Comparison of ENCODE assay signal across 27 cellular contexts in the genomic region with DNA sequence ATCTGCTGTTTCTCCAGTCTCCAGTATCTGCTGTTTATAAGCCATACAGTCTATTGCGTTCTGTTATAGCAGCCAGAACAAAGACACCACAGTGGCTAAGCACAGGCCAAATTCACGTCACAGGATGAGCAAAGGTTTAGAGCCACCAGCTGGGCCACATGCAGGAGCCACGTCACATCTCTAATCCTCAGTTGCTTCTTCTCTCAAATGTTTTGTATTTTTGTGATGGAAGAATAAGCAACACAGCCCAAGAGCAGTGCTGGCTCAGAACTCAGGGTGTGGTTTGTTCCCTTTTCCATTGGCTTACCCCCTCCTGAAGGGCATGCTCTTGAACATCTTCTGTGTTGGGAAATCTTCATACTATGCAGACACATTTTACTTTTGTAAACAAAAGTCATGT.
"Had no signal": no experiment of that assay in that cellular context is flagged by ENCODE, and none has a peak within 500 bp of the region (broad histone marks: within the 10 kb centered on the region; RNA-seq: fewer than 3 reads in every experiment).

No MANE protein-coding gene starts in this region.

- H3K27ac ChIP-seq: body of pancreas, left ventricle myocardium inferior, pancreas, psoas muscle, right atrium auricular region, tibial artery had no signal

- H3K9me3 Mint-ChIP-seq: activated B cell treated with CpG ODN at 0.5 μM for 24 hours; activated naive CD4-positive, alpha-beta T cell treated with anti-CD3 and anti-CD28 coated beads for 36 hours; effector memory CD8-positive, alpha-beta T cell; nephron progenitor cell; stimulated activated naive CD8-positive, alpha-beta T cell treated with anti-CD3 and anti-CD28 coated beads, Interleukin-15, Interleukin-2, amounts not matched to agents 100 ng/mL and 50 ng/mL, for 24 hours; T-helper 1 cell treated with Interleukin-12 subunit alpha and Interleukin-12 subunit beta and Interleukin-4 antibody, amounts not matched to agents 30 μg/mL and 1 μg/mL, for 36 hours had no signal

- DNase-seq: activated B cell treated with CpG ODN at 0.5 μM for 24 hours; activated CD4-positive, alpha-beta T cell treated with anti-CD3 and anti-CD28 coated beads for 36 hours; activated CD4-positive, alpha-beta T cell treated with anti-CD3 and anti-CD28 coated beads, Interleukin-2, amount 50 U/mL, for 4 hours; activated CD8-positive, alpha-beta memory T cell treated with anti-CD3 and anti-CD28 coated beads for 24 hours; activated CD8-positive, alpha-beta memory T cell treated with anti-CD3 and anti-CD28 coated beads, Interleukin-2, amount 50 U/mL, for 48 hours; activated effector memory CD4-positive, alpha-beta T cell treated with Interleukin-2 at 50 U/mL for 16 hours; activated naive CD4-positive, alpha-beta T cell treated with anti-CD3 and anti-CD28 coated beads for 36 hours; activated T-cell treated with anti-CD3 and anti-CD28 coated beads, Interleukin-2, amount 50 U/mL, for 48 hours; body of pancreas; caudate nucleus; effector memory CD8-positive, alpha-beta T cell; foreskin melanocyte; glutamatergic neuron; hippocampal formation; kidney glomerular epithelial cell; left ventricle myocardium inferior; nephron progenitor cell; pancreas; psoas muscle; stimulated activated CD4-positive, alpha-beta T cell treated with anti-CD3 and anti-CD28 coated beads, Interleukin-12 subunit alpha, Interleukin-12 subunit beta, amount 100 ng/mL, for 4 hours; substantia nigra; T1000 had no signal

- H3K27me3 ChIP-seq: body of pancreas, right atrium auricular region, tibial artery had no signal

- H3K4me1 ChIP-seq: body of pancreas, left ventricle myocardium inferior, pancreas, psoas muscle, right atrium auricular region, tibial artery had no signal

- H3K27ac Mint-ChIP-seq: activated B cell treated with CpG ODN at 0.5 μM for 24 hours; activated CD4-positive, alpha-beta T cell treated with anti-CD3 and anti-CD28 coated beads for 36 hours; activated naive CD4-positive, alpha-beta T cell treated with anti-CD3 and anti-CD28 coated beads for 36 hours; effector memory CD8-positive, alpha-beta T cell; nephron progenitor cell; stimulated activated naive CD8-positive, alpha-beta T cell treated with anti-CD3 and anti-CD28 coated beads, Interleukin-15, Interleukin-2, amounts not matched to agents 100 ng/mL and 50 ng/mL, for 24 hours; T-helper 1 cell treated with Interleukin-12 subunit alpha and Interleukin-12 subunit beta and Interleukin-4 antibody, amounts not matched to agents 30 μg/mL and 1 μg/mL, for 36 hours had no signal

- ATAC-seq: activated CD4-positive, alpha-beta T cell treated with anti-CD3 and anti-CD28 coated beads for 36 hours; body of pancreas; effector memory CD8-positive, alpha-beta T cell; pancreas; psoas muscle had no signal

- FAIRE-seq: pancreas, urothelium cell line had no signal

- H3K4me3 ChIP-seq: body of pancreas, left ventricle myocardium inferior, pancreas, psoas muscle, right atrium auricular region, tibial artery had no signal

- H3K36me3 ChIP-seq: left ventricle myocardium inferior, pancreas, right atrium auricular region, tibial artery had no signal

- H3K9me3 ChIP-seq: body of pancreas, left ventricle myocardium inferior, pancreas, psoas muscle, right atrium auricular region, tibial artery had no signal
